Comparison of ENCODE assay signal across 25 cellular contexts in the genomic region with DNA sequence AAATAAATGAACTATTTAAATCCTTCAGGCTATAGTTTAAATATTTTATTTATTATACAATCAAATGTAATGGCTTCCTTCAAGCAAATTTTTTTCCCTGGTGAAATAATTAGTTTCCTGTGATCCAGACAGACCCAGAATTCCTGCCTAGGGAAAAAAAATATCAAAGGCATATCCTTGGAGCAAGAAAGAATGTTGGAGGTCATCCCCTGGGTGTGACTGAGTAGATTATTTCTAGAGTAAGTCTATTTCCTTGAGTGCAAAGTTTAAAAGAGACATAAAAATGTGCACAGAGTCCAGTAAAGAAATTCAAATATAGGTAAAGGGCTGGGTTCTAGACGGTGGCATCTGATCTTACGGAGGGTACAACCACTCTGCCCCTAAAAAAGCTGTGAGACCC. TPM values are rescaled to one million over a fixed set of nuclear protein-coding genes. Genes with fewer than 3 reads are reported as not detected.
DNase-seq lines count a peak whose midpoint lies in the region; ATAC-seq, FAIRE-seq and TF ChIP-seq lines count a peak whose summit lies in the region.
"Had no signal": no experiment of that assay in that cellular context is flagged by ENCODE, and none has a peak within 500 bp of the region (broad histone marks: within the 10 kb centered on the region; RNA-seq: fewer than 3 reads in every experiment).

No MANE protein-coding gene starts in this region.

- no peaks in the 10 kb centered on the region for H3K36me3 ChIP-seq in pancreas
- H3K36me3 ChIP-seq: BLaER1, MG63 had no signal

- peak overlapping the region; percentile 64 for H3K27ac Mint-ChIP-seq in type B pancreatic cell
- H3K27ac Mint-ChIP-seq: CD4-positive, alpha-beta T cell had no signal

- H3K4me1 ChIP-seq in pancreas: peaks cover 16 to 20% (median 17%) of the 10 kb centered on the region in 3 donors
- H3K4me1 ChIP-seq: BLaER1 had no signal

- intact Hi-C loops in left colon (cut with DNase I, micrococcal nuclease) (no loop called here), pancreas (cut with DNase I) (no loop called here)

- DNase-seq in LoVo (ENCODE audit: low spot score) (peak; percentile 61), left colon (no peak), pancreas (no peak), type B pancreatic cell (ENCODE audit: extremely low spot score, unreplicated experiment) (no peak), NCI-H1417 treated with DMSO at 0.1 percent for 48 hours (lab: John Stamatoyannopoulos, UW) (no peak), GM10266 (ENCODE audit: extremely low spot score) (no peak)
- DNase-seq: ACHN; CD4-positive, alpha-beta T cell; COR-L47; DND-41; GOT3; Kasumi-1; MG63; NCI-H1436; NCI-H187 treated with DMSO at 0.1 percent for 48 hours; NCI-H2107; NCI-H446 treated with DMSO at 0.1 percent for 48 hours; NCI-H526 treated with DMSO at 0.1 percent for 48 hours; PC-9 had no signal

- H3K4me3 ChIP-seq in pancreas: no peak overlapping the region
- H3K4me3 ChIP-seq: BLaER1, MG63, PC-9, SK-N-MC had no signal

- no peaks in the 10 kb centered on the region for H3K27me3 Mint-ChIP-seq in type B pancreatic cell
- H3K27me3 Mint-ChIP-seq: CD4-positive, alpha-beta T cell had no signal

- peaks cover 36% of the 10 kb centered on the region for H3K4me1 Mint-ChIP-seq in type B pancreatic cell (ENCODE audit: unreplicated experiment)

- peak; percentile 9 for FAIRE-seq in pancreas (lab: Jason Lieb, UNC)
- FAIRE-seq: GM12892 had no signal

- no peaks in the 10 kb centered on the region for H3K27me3 ChIP-seq in pancreas
- H3K27me3 ChIP-seq: BLaER1, MG63 had no signal

- no peak overlapping the region for H3K27ac ChIP-seq in pancreas
- H3K27ac ChIP-seq: BLaER1, PC-9, RWPE1, SK-N-MC had no signal

- no peak overlapping the region for H3K4me3 Mint-ChIP-seq in type B pancreatic cell
- H3K4me3 Mint-ChIP-seq: CD4-positive, alpha-beta T cell had no signal

- H3K9me3 Mint-ChIP-seq in type B pancreatic cell: peaks cover 7% of the 10 kb centered on the region
- H3K9me3 Mint-ChIP-seq: CD4-positive, alpha-beta T cell had no signal

- TF ChIP-seq CTCF in pancreas (IDR thresholded peaks at IDR 0.05): no peak
- TF ChIP-seq CTCF in type B pancreatic cell (conservative IDR thresholded peaks at IDR 0.05): no peak
- TF ChIP-seq CTCF in GM10266 (IDR thresholded peaks at IDR 0.05; ENCODE audit: control insufficient read depth, insufficient read depth, low read depth, missing control alignments): no peak

- 21% methylated on average over 2 of the region's 2 CpGs for WGBS in pancreas, 2 donors

- peak; percentile 43 for ATAC-seq in left colon
- no peak for ATAC-seq in pancreas
- no peak for ATAC-seq in HG03175 (IDR thresholded peaks at IDR 0.05; ENCODE audit: unreplicated experiment)

- no peaks in the 10 kb centered on the region for H3K9me3 ChIP-seq in pancreas
- H3K9me3 ChIP-seq: BLaER1, MG63 had no signal

- peaks cover 11% of the 10 kb centered on the region for H3K36me3 Mint-ChIP-seq in type B pancreatic cell

RNA-seq across cellular contexts. Expression of gene SAMD13, which starts 32.2 kb away (rescaled TPM):
- total RNA-seq in left colon (10 to 100 TPM; 24.5 to 29.9 TPM), pancreas (1 to 10 TPM in 1 of 6 donors, under 1 TPM in 5; 0.57 to 2.6 (median 0.66) TPM), type B pancreatic cell (ENCODE audit: low replicate concordance) (3.6 and 6.0 TPM in 2 replicates)
- 1 to 10 TPM in 1 of 2 donors, under 1 TPM in 1; 0.65 to 1.3 TPM for polyA plus RNA-seq in pancreas
- total RNA-seq: CD4-positive, alpha-beta T cell; G401 had no signal
